Comparison of ENCODE assay signal across 9 cellular contexts in genomic region chr2:235614900-235615712, GRCh38.
DNase-seq lines count a peak whose midpoint lies in the region; ATAC-seq and TF ChIP-seq lines count a peak whose summit lies in the region.
"Had no signal": no experiment of that assay in that cellular context is flagged by ENCODE, and none has a peak within 500 bp of the region (broad histone marks: within the 10 kb centered on the region; RNA-seq: fewer than 3 reads in every experiment).

No MANE protein-coding gene starts in this region.

- H3K27me3 ChIP-seq in lung (ENCODE audit: control insufficient read depth, insufficient read depth) (no peaks in the 10 kb centered on the region), upper lobe of right lung (no peaks in the 10 kb centered on the region), smooth muscle cell (ENCODE audit: low read depth) (no peaks in the 10 kb centered on the region)

- intact Hi-C loops in upper lobe of right lung (cut with DNase I), result no loop called here

- peaks cover 0 to 1% of the 10 kb centered on the region in 2 donors for H3K36me3 ChIP-seq in lung (ENCODE audit: control insufficient read depth in 2 of 2, insufficient read depth in 2 of 2, low read length in 2 of 2)
- no peaks in the 10 kb centered on the region for H3K36me3 ChIP-seq in upper lobe of right lung
- no peaks in the 10 kb centered on the region for H3K36me3 ChIP-seq in smooth muscle cell (ENCODE audit: low read depth)

- no peaks in the 10 kb centered on the region for H3F3A ChIP-seq in smooth muscle cell (ENCODE audit: low read depth)

- no peak overlapping the region for H2AFZ ChIP-seq in smooth muscle cell (ENCODE audit: low read depth)

- peaks cover 55% of the 10 kb centered on the region for H3K79me2 ChIP-seq in smooth muscle cell (ENCODE audit: low read depth)

- peaks cover 0 to 17% of the 10 kb centered on the region in 2 donors for H3K4me1 ChIP-seq in lung (ENCODE audit: control insufficient read depth in 2 of 2, insufficient read depth in 2 of 2, low read length in 2 of 2)
- H3K4me1 ChIP-seq in upper lobe of right lung, result peaks cover 4% of the 10 kb centered on the region
- no peaks in the 10 kb centered on the region for H3K4me1 ChIP-seq in smooth muscle cell (ENCODE audit: low read depth)

- H3K9ac ChIP-seq in smooth muscle cell (ENCODE audit: low read depth), result no peak overlapping the region

- TF ChIP-seq CTCF in lung (IDR thresholded peaks at IDR 0.05; ENCODE audit: control extremely low read depth, extremely low read depth), result no peak
- no peak for TF ChIP-seq CTCF in upper lobe of right lung (IDR thresholded peaks at IDR 0.05)
- TF ChIP-seq CTCF in smooth muscle cell (IDR thresholded peaks at IDR 0.05; ENCODE audit: borderline replicate concordance, insufficient read depth, poor library complexity, severe bottlenecking), result no peak

- peaks cover 98% of the 10 kb centered on the region for H4K20me1 ChIP-seq in smooth muscle cell (ENCODE audit: low read depth)

- H3K4me2 ChIP-seq in smooth muscle cell, result no peak overlapping the region

- H3K9me3 ChIP-seq in lung (ENCODE audit: control insufficient read depth in 2 of 2, insufficient read depth in 1 of 2, low read length in 1 of 2) (peaks cover 0 to 5% of the 10 kb centered on the region in 2 donors), upper lobe of right lung (no peaks in the 10 kb centered on the region), smooth muscle cell (replicated peaks; ENCODE audit: low read depth) (no peaks in the 10 kb centered on the region)

- DNase-seq in NCI-H1105 treated with DMSO at 0.1 percent for 48 hours (lab: John Stamatoyannopoulos, UW) (peak; percentile 2), NCI-H1105 (lab: John Stamatoyannopoulos, UW) (no peak), dermis blood vessel endothelial cell (peak; percentile 57), lung (ENCODE audit: low spot score) (peak; percentile 36), upper lobe of right lung (no peak), COLO829 (ENCODE audit: low spot score) (no peak), smooth muscle cell (lab: John Stamatoyannopoulos, UW; ENCODE audit: unreplicated experiment) (no peak), NK-92 (lab: John Stamatoyannopoulos, UW; ENCODE audit: unreplicated experiment) (no peak)

- 75 to 80% methylated on average over 11 of the region's 11 CpGs for WGBS in lung, 2 donors
- 95% methylated on average over 11 of the region's 11 CpGs for WGBS in smooth muscle cell (ENCODE audit: low lambda C conversion rate)

- H3K27ac ChIP-seq in lung (ENCODE audit: low read depth in 1 of 2, low read length in 1 of 2), result no peak overlapping the region
- H3K27ac ChIP-seq in upper lobe of right lung, result no peak overlapping the region
- no peak overlapping the region for H3K27ac ChIP-seq in smooth muscle cell (ENCODE audit: low read depth)

- H3K4me3 ChIP-seq in lung (no peak overlapping the region), upper lobe of right lung (no peak overlapping the region), smooth muscle cell (no peak overlapping the region)

- ATAC-seq in lung (ENCODE audit: insufficient read depth, low FRiP score) (peak; percentile 10), upper lobe of right lung (peak; percentile 45)
- ATAC-seq: Panc1 had no signal

Comparison
In these comparisons a context has a peak if more than half of its experiments do, and no peak if none do; other contexts are left out.
1. DNase-seq: peak in NCI-H1105 treated with DMSO at 0.1 percent for 48 hours (single experiment), dermis blood vessel endothelial cell (single experiment) and lung (single experiment); none in NCI-H1105 (single experiment), upper lobe of right lung (single experiment), COLO829 (single experiment), smooth muscle cell (single experiment) and NK-92 (single experiment).